ENCODE assay signal across 7 cellular contexts in genomic region chr16:24539850-24540484, GRCh38. TPM values are rescaled to one million over a fixed set of nuclear protein-coding genes. Genes with fewer than 3 reads are reported as not detected.
DNase-seq lines count a peak whose midpoint lies in the region; ATAC-seq and TF ChIP-seq lines count a peak whose summit lies in the region.

No MANE protein-coding gene starts in this region.

- H3K4me1 ChIP-seq in SJCRH30: peaks cover 4% of the 10 kb centered on the region; the same call in 1 of the 2 replicates
- H3K4me1 ChIP-seq in smooth muscle cell (ENCODE audit: low read depth): peaks cover 22% of the 10 kb centered on the region

- H3K79me2 ChIP-seq in smooth muscle cell (ENCODE audit: low read depth): peaks cover 54% of the 10 kb centered on the region

- H3K4me3 ChIP-seq in SJCRH30: peak overlapping the region; percentile 92
- H3K4me3 ChIP-seq in astrocyte of the cerebellum (ENCODE audit: low read depth, low read length): peak overlapping the region; percentile 93
- H3K4me3 ChIP-seq in iPS-18c (ENCODE audit: insufficient read depth, low read depth, low read length): peak overlapping the region; percentile 91
- peak overlapping the region; percentile 96 for H3K4me3 ChIP-seq in smooth muscle cell

- peak overlapping the region; percentile 73 for H2AFZ ChIP-seq in smooth muscle cell (ENCODE audit: low read depth)

- peak overlapping the region; percentile 88 for H3K4me2 ChIP-seq in smooth muscle cell

- DNase-seq in SJCRH30 (peak in 1 of 2 experiments; percentile 38), astrocyte of the cerebellum (ENCODE audit: low read depth) (no peak), smooth muscle cell (lab: John Stamatoyannopoulos, UW; ENCODE audit: unreplicated experiment) (no peak), KBM-7 (no peak)

- peaks cover 3% of the 10 kb centered on the region for H3F3A ChIP-seq in smooth muscle cell (ENCODE audit: low read depth)

- H3K36me3 ChIP-seq in SJCRH30: peaks cover 8% of the 10 kb centered on the region
- H3K36me3 ChIP-seq in smooth muscle cell (ENCODE audit: low read depth): no peaks in the 10 kb centered on the region

- H3K27me3 ChIP-seq in SJCRH30 (no peaks in the 10 kb centered on the region), smooth muscle cell (ENCODE audit: low read depth) (no peaks in the 10 kb centered on the region)

- peak overlapping the region; percentile 92 for H3K27ac ChIP-seq in SJCRH30
- H3K27ac ChIP-seq in smooth muscle cell (ENCODE audit: low read depth): peak overlapping the region; percentile 100

- ATAC-seq in GM18520 (IDR thresholded peaks at IDR 0.05; ENCODE audit: unreplicated experiment) (peak; percentile 16), HG02970 (IDR thresholded peaks at IDR 0.05; ENCODE audit: low FRiP score, unreplicated experiment) (peak; percentile 25)

- H4K20me1 ChIP-seq in smooth muscle cell (ENCODE audit: low read depth): peaks cover 52% of the 10 kb centered on the region

- H3K9ac ChIP-seq in smooth muscle cell (ENCODE audit: low read depth): peak overlapping the region; percentile 100

- TF ChIP-seq CTCF in astrocyte of the cerebellum (IDR thresholded peaks at IDR 0.05; ENCODE audit: low read depth, low read length, missing control alignments): no peak
- no peak for TF ChIP-seq CTCF in smooth muscle cell (IDR thresholded peaks at IDR 0.05; ENCODE audit: borderline replicate concordance, insufficient read depth, poor library complexity, severe bottlenecking)

- WGBS in smooth muscle cell (ENCODE audit: low lambda C conversion rate): under 1% methylated on average over 40 of the region's 60 CpGs

- in situ Hi-C loops in astrocyte of the cerebellum (cut with HindIII; ENCODE audit: low sequenced_read_pairs): no loop called here
- in situ Hi-C loops in KBM-7 (cut with MboI; ENCODE audit: low pct_unique_long_range_greater_than_20kb, low sequenced_read_pairs): no loop called here

- no peaks in the 10 kb centered on the region for H3K9me3 ChIP-seq in SJCRH30 (replicated peaks)
- H3K9me3 ChIP-seq in iPS-18c (ENCODE audit: control insufficient read depth, insufficient read depth, low read length): no peaks in the 10 kb centered on the region
- no peaks in the 10 kb centered on the region for H3K9me3 ChIP-seq in smooth muscle cell (replicated peaks; ENCODE audit: low read depth)

RNA-seq across cellular contexts. Expression of gene RBBP6, which starts 0.6 kb away (rescaled TPM):
- 37.1 and 54.9 TPM in 2 replicates for total RNA-seq in SJCRH30 (2014; rRNA removed; shearing (Covaris generic))
- 70.2 and 80.6 TPM in 2 replicates for total RNA-seq in smooth muscle cell
- polyA plus RNA-seq in smooth muscle cell: 40.4 and 48.6 TPM in 2 replicates
